In genomic region chr17:17816240-17816814, GRCh38 we compare ENCODE assay signal across 18 cellular contexts. TPM values are rescaled to one million over a fixed set of nuclear protein-coding genes. Genes with fewer than 3 reads are reported as not detected.
A peak's percentile ranks its signal among the peaks of the same experiment; 100 is the strongest.
DNase-seq lines count a peak whose midpoint lies in the region; ATAC-seq and TF ChIP-seq lines count a peak whose summit lies in the region.
"Had no signal": no experiment of that assay in that cellular context is flagged by ENCODE, and none has a peak within 500 bp of the region (broad histone marks: within the 10 kb centered on the region; RNA-seq: fewer than 3 reads in every experiment).

No MANE protein-coding gene starts in this region.

- H3K9me3 ChIP-seq in T-helper 17 cell (ENCODE audit: control insufficient read depth, low read length, poor library complexity, severe bottlenecking) (no peaks in the 10 kb centered on the region), endodermal cell (ENCODE audit: control insufficient read depth, low read length) (no peaks in the 10 kb centered on the region)
- H3K9me3 ChIP-seq: spleen, suprapubic skin had no signal

- no peak overlapping the region for H3K4me3 ChIP-seq in endodermal cell (ENCODE audit: low read length)
- H3K4me3 ChIP-seq: hepatocyte, PC-9, spleen, suprapubic skin had no signal

- no peak for ATAC-seq in T-helper 17 cell
- ATAC-seq in GM18867 (IDR thresholded peaks at IDR 0.05; ENCODE audit: unreplicated experiment), result no peak
- no peak for ATAC-seq in activated T-cell treated with anti-CD3 and anti-CD28 coated beads, Interleukin-2, amount 50 U/mL, for 72 hours (replicated peaks in 1 of 2)
- ATAC-seq: activated CD4-positive, CD25-positive, alpha-beta regulatory T cell treated with anti-CD3 and anti-CD28 coated beads, Interleukin-2, amount 50 U/mL, for 24 hours; activated CD8-positive, alpha-beta T cell treated with anti-CD3 and anti-CD28 coated beads, Interleukin-2, amount 10 ng/mL, durations not matched to agents 7 days and 5 days; natural killer cell treated with Interleukin-12 subunit alpha and Interleukin-12 subunit beta and Interleukin-15 and Interleukin-18, amount 100 ng/mL, for 72 hours had no signal

- H3K27ac ChIP-seq in endodermal cell (ENCODE audit: low read depth, low read length), result peak overlapping the region; percentile 16
- H3K27ac ChIP-seq: hepatocyte, PC-9, suprapubic skin had no signal

- H3K4me1 ChIP-seq in endodermal cell (ENCODE audit: control insufficient read depth, insufficient read depth, low read length), result peaks cover 2% of the 10 kb centered on the region

- peaks cover 40% of the 10 kb centered on the region for H3K36me3 ChIP-seq in endodermal cell (ENCODE audit: control insufficient read depth, insufficient read depth, low read length)

- H3K27ac Mint-ChIP-seq in T-helper 17 cell (no peak overlapping the region), endodermal cell (no peak overlapping the region)
- H3K27ac Mint-ChIP-seq in activated T-cell treated with anti-CD3 and anti-CD28 coated beads, Interleukin-2, amount 50 U/mL, for 72 hours, result no peak overlapping the region
- H3K27ac Mint-ChIP-seq: activated CD8-positive, alpha-beta T cell treated with anti-CD3 and anti-CD28 coated beads, Interleukin-2, amount 10 ng/mL, durations not matched to agents 7 days and 5 days; natural killer cell treated with Interleukin-12 subunit alpha and Interleukin-12 subunit beta and Interleukin-15 and Interleukin-18, amount 100 ng/mL, for 72 hours had no signal

- DNase-seq in T-helper 17 cell, result no peak
- DNase-seq in endodermal cell, result no peak
- peak; percentile 44 for DNase-seq in retina
- no peak for DNase-seq in NCI-H1417 (lab: John Stamatoyannopoulos, UW)
- no peak for DNase-seq in activated T-cell treated with anti-CD3 and anti-CD28 coated beads, Interleukin-2, amount 50 U/mL, for 72 hours
- DNase-seq: activated CD8-positive, alpha-beta T cell treated with anti-CD3 and anti-CD28 coated beads, Interleukin-2, amount 10 ng/mL, durations not matched to agents 7 days and 5 days; activated naive CD4-positive, alpha-beta T cell treated with anti-CD3 and anti-CD28 coated beads, Interleukin-2, amount 10 ng/mL, durations not matched to agents 7 days and 5 days; activated T-cell treated with anti-CD3 and anti-CD28 coated beads, Interleukin-2, amount 50 U/mL, for 24 hours; H7; NCI-H2227 treated with DMSO at 0.1 percent for 48 hours; PC-9; spleen had no signal

- H3K9ac ChIP-seq in endodermal cell (ENCODE audit: extremely low read depth, low read length, poor library complexity, severe bottlenecking), result no peak overlapping the region

- H3K9me3 Mint-ChIP-seq in endodermal cell, result no peaks in the 10 kb centered on the region
- no peaks in the 10 kb centered on the region for H3K9me3 Mint-ChIP-seq in activated T-cell treated with anti-CD3 and anti-CD28 coated beads, Interleukin-2, amount 50 U/mL, for 72 hours
- H3K9me3 Mint-ChIP-seq: activated naive CD4-positive, alpha-beta T cell treated with anti-CD3 and anti-CD28 coated beads, Interleukin-2, amount 10 ng/mL, durations not matched to agents 7 days and 5 days; activated T-cell treated with anti-CD3 and anti-CD28 coated beads, Interleukin-2, amount 50 U/mL, for 24 hours; natural killer cell treated with Interleukin-12 subunit alpha and Interleukin-12 subunit beta and Interleukin-15 and Interleukin-18, amount 100 ng/mL, for 72 hours had no signal

- H3K36me3 Mint-ChIP-seq in T-helper 17 cell (ENCODE audit: low read depth), result peaks cover 4% of the 10 kb centered on the region
- peaks cover 47% of the 10 kb centered on the region for H3K36me3 Mint-ChIP-seq in endodermal cell (ENCODE audit: low read depth)
- H3K36me3 Mint-ChIP-seq in activated T-cell treated with anti-CD3 and anti-CD28 coated beads, Interleukin-2, amount 50 U/mL, for 72 hours (ENCODE audit: insufficient read depth in 2 of 2), result peaks cover 16 to 26% of the 10 kb centered on the region in 2 donors
- H3K36me3 Mint-ChIP-seq: natural killer cell treated with Interleukin-12 subunit alpha and Interleukin-12 subunit beta and Interleukin-15 and Interleukin-18, amount 100 ng/mL, for 72 hours had no signal

- no peaks in the 10 kb centered on the region for H3K27me3 ChIP-seq in endodermal cell (ENCODE audit: control insufficient read depth, insufficient read depth, low read length, poor library complexity, severe bottlenecking)
- H3K27me3 ChIP-seq: hepatocyte, spleen, suprapubic skin had no signal

- H3K4me3 Mint-ChIP-seq in T-helper 17 cell (peak overlapping the region; percentile 56), endodermal cell (no peak overlapping the region)
- H3K4me3 Mint-ChIP-seq in activated T-cell treated with anti-CD3 and anti-CD28 coated beads, Interleukin-2, amount 50 U/mL, for 72 hours, result no peak overlapping the region
- H3K4me3 Mint-ChIP-seq: activated CD8-positive, alpha-beta T cell treated with anti-CD3 and anti-CD28 coated beads, Interleukin-2, amount 10 ng/mL, durations not matched to agents 7 days and 5 days; activated naive CD4-positive, alpha-beta T cell treated with anti-CD3 and anti-CD28 coated beads, Interleukin-2, amount 10 ng/mL, durations not matched to agents 7 days and 5 days; activated T-cell treated with anti-CD3 and anti-CD28 coated beads, Interleukin-2, amount 50 U/mL, for 24 hours; natural killer cell treated with Interleukin-12 subunit alpha and Interleukin-12 subunit beta and Interleukin-15 and Interleukin-18, amount 100 ng/mL, for 72 hours had no signal

- no peak for TF ChIP-seq CTCF in endodermal cell (conservative IDR thresholded peaks at IDR 0.05)

- H3K4me1 Mint-ChIP-seq in T-helper 17 cell, result peaks cover 20% of the 10 kb centered on the region
- H3K4me1 Mint-ChIP-seq in endodermal cell, result peaks cover 8% of the 10 kb centered on the region
- peaks cover 41% of the 10 kb centered on the region for H3K4me1 Mint-ChIP-seq in activated T-cell treated with anti-CD3 and anti-CD28 coated beads, Interleukin-2, amount 50 U/mL, for 72 hours (ENCODE audit: low read depth)

- TF ChIP-seq POLR2A in GM18526 (IDR thresholded peaks at IDR 0.05; ENCODE audit: extremely low read depth, insufficient read length), result peak; percentile 1

- whole genome bisulfite sequencing in endodermal cell (ENCODE audit: insufficient coverage in 1 of 2, insufficient read length in 1 of 2), 2 experiments, result 96% methylated on average over 13 to 22 of the region's 22 CpGs

- no peaks in the 10 kb centered on the region for H3K27me3 Mint-ChIP-seq in T-helper 17 cell
- no peaks in the 10 kb centered on the region for H3K27me3 Mint-ChIP-seq in endodermal cell (ENCODE audit: insufficient read depth)
- H3K27me3 Mint-ChIP-seq in activated T-cell treated with anti-CD3 and anti-CD28 coated beads, Interleukin-2, amount 50 U/mL, for 72 hours (ENCODE audit: low read depth), result no peaks in the 10 kb centered on the region
- H3K27me3 Mint-ChIP-seq: activated naive CD4-positive, alpha-beta T cell treated with anti-CD3 and anti-CD28 coated beads, Interleukin-2, amount 10 ng/mL, durations not matched to agents 7 days and 5 days; activated T-cell treated with anti-CD3 and anti-CD28 coated beads, Interleukin-2, amount 50 U/mL, for 24 hours; natural killer cell treated with Interleukin-12 subunit alpha and Interleukin-12 subunit beta and Interleukin-15 and Interleukin-18, amount 100 ng/mL, for 72 hours had no signal

RNA-seq across cellular contexts. Expression of gene SREBF1, which starts 20.5 kb away (rescaled TPM):
- total RNA-seq in T-helper 17 cell (100 to 1,000 TPM; 198 to 241 TPM), endodermal cell (10 to 100 TPM; 39.0 to 58.2 TPM)
- 69.1 TPM for polyA plus RNA-seq in endodermal cell (2013, experiment 1 of 2)
- polyA plus RNA-seq in endodermal cell (2013, experiment 2 of 2), result 66.7 TPM
- total RNA-seq in activated T-cell treated with anti-CD3 and anti-CD28 coated beads, Interleukin-2, amount 50 U/mL, for 72 hours, result 100 to 1,000 TPM; 192 to 209 TPM
